15 cellular contexts compared by ENCODE assay signal in genomic region chr1:37998089-37998808, GRCh38. TPM values are rescaled to one million over a fixed set of nuclear protein-coding genes. Genes with fewer than 3 reads are reported as not detected.
A peak's percentile ranks its signal among the peaks of the same experiment; 100 is the strongest.
DNase-seq lines count a peak whose midpoint lies in the region; ATAC-seq and TF ChIP-seq lines count a peak whose summit lies in the region.
"Had no signal": no experiment of that assay in that cellular context is flagged by ENCODE, and none has a peak within 500 bp of the region (broad histone marks: within the 10 kb centered on the region; RNA-seq: fewer than 3 reads in every experiment).

No MANE protein-coding gene starts in this region.

- H3K9ac ChIP-seq in H9 (ENCODE audit: extremely low read depth, insufficient read length, low read length): no peak overlapping the region
- no peak overlapping the region for H3K9ac ChIP-seq in SK-N-MC (ENCODE audit: insufficient read length)

- no peak for ATAC-seq in mucosa of descending colon

- H4K91ac ChIP-seq in H9 (ENCODE audit: insufficient read length, low read depth, low read length): no peak overlapping the region

- TF ChIP-seq POLR2A in esophagus squamous epithelium (IDR thresholded peaks at IDR 0.05): no peak
- TF ChIP-seq POLR2A in prostate gland (IDR thresholded peaks at IDR 0.05): no peak

- H3K36me3 ChIP-seq in SK-N-MC (ENCODE audit: insufficient read depth, low read length): peaks cover 26% of the 10 kb centered on the region
- H3K36me3 ChIP-seq in esophagus squamous epithelium: peaks cover 0 to 25% (median 0%) of the 10 kb centered on the region in 3 donors
- H3K36me3 ChIP-seq in mucosa of descending colon (ENCODE audit: low read depth): no peaks in the 10 kb centered on the region
- H3K36me3 ChIP-seq in prostate gland: no peaks in the 10 kb centered on the region

- H3K4ac ChIP-seq in H9 (ENCODE audit: low read depth, low read length): no peak overlapping the region

- TF ChIP-seq CTCF in H9 (conservative IDR thresholded peaks at IDR 0.05) (no peak), esophagus squamous epithelium (IDR thresholded peaks at IDR 0.05) (no peak), mucosa of descending colon (IDR thresholded peaks at IDR 0.05) (no peak), prostate gland (IDR thresholded peaks at IDR 0.05) (no peak)

- H2BK12ac ChIP-seq in H9 (ENCODE audit: insufficient read length, low read depth, low read length): no peak overlapping the region

- H2BK120ac ChIP-seq in H9 (ENCODE audit: low read depth, low read length, poor library complexity, severe bottlenecking): no peak overlapping the region

- no peaks in the 10 kb centered on the region for H3K79me1 ChIP-seq in H9 (ENCODE audit: insufficient read depth, low read depth, low read length, poor library complexity, severe bottlenecking)

- peaks cover 17 to 36% (median 32%) of the 10 kb centered on the region in 3 experiments for H3K36me3 Mint-ChIP-seq in H9 (ENCODE audit: insufficient read depth in 1 of 3, low read depth in 3 of 3)

- H3K27ac ChIP-seq in H9 (ENCODE audit: insufficient read length, low read depth, low read length) (no peak overlapping the region), SK-N-MC (peak overlapping the region; percentile 97), esophagus squamous epithelium (peak overlapping the region in 3 of 4 donors; percentile 83 to 92 (median 91)), skin epidermis (peak overlapping the region in 14 of 21 experiments; percentile 29 to 90 (median 86)), prostate gland (no peak overlapping the region)

- H4K5ac ChIP-seq in H9 (ENCODE audit: insufficient read length, low read depth, low read length): no peak overlapping the region

- no CpG with 5 or more reads among the region's 9 CpGs for WGBS in H9 (ENCODE audit: extremely low coverage, insufficient read length, low lambda C conversion rate)
- WGBS in esophagus squamous epithelium, 2 donors: 61 to 83% methylated on average over 8 to 9 of the region's 9 CpGs
- 90% methylated on average over 8 of the region's 9 CpGs for WGBS in prostate gland

- H3K27ac Mint-ChIP-seq in H9: peak overlapping the region in 2 of 3 experiments; percentile 7 to 82; a peak in 3 of 7 replicates

- H3K18ac ChIP-seq in H9 (ENCODE audit: insufficient read length, low read depth, low read length): no peak overlapping the region

- no peak overlapping the region for H3K56ac ChIP-seq in H9 (ENCODE audit: insufficient read length, low read depth, low read length)

- no peak overlapping the region for H3K4me3 Mint-ChIP-seq in H9
- H3K4me3 Mint-ChIP-seq: stimulated activated naive B cell treated with anti-CD40 and anti-IgM and Interleukin-4, amounts not matched to agents 10 μg/mL and 1 μg/mL and 100 μg/mL, for 72 hours had no signal

- H4K8ac ChIP-seq in H9 (replicated peaks; ENCODE audit: insufficient read length, low read depth, low read length): no peak overlapping the region

- no peak overlapping the region for H3K23ac ChIP-seq in H9 (ENCODE audit: insufficient read length, low read depth, low read length)

- H3K9me3 ChIP-seq in H9 (ENCODE audit: control insufficient read depth, low read depth, low read length) (no peaks in the 10 kb centered on the region), SK-N-MC (ENCODE audit: low read depth, low read length) (no peaks in the 10 kb centered on the region), esophagus squamous epithelium (no peaks in the 10 kb centered on the region), mucosa of descending colon (no peaks in the 10 kb centered on the region), prostate gland (no peaks in the 10 kb centered on the region)

- H3K4me3 ChIP-seq in SK-N-MC: no peak overlapping the region
- no peak overlapping the region for H3K4me3 ChIP-seq in esophagus squamous epithelium
- no peak overlapping the region for H3K4me3 ChIP-seq in skin epidermis
- no peak overlapping the region for H3K4me3 ChIP-seq in mucosa of descending colon
- no peak overlapping the region for H3K4me3 ChIP-seq in prostate gland

- H3K4me1 ChIP-seq in H9 (ENCODE audit: insufficient read depth, low read length) (peaks cover 25% of the 10 kb centered on the region), esophagus squamous epithelium (peaks cover 39 to 88% (median 68%) of the 10 kb centered on the region in 3 donors), mucosa of descending colon (ENCODE audit: low read depth) (peaks cover 23% of the 10 kb centered on the region), prostate gland (replicated peaks) (no peaks in the 10 kb centered on the region)

- no peak overlapping the region for H2BK5ac ChIP-seq in H9 (ENCODE audit: insufficient read length, low read length)

- no peaks in the 10 kb centered on the region for H4K20me1 ChIP-seq in H9 (ENCODE audit: control insufficient read depth, insufficient read depth, insufficient read length)

- no peaks in the 10 kb centered on the region for H3K9me3 Mint-ChIP-seq in H9
- H3K9me3 Mint-ChIP-seq: stimulated activated naive B cell treated with anti-CD40 and anti-IgM and Interleukin-4, amounts not matched to agents 10 μg/mL and 1 μg/mL and 100 μg/mL, for 72 hours had no signal

- H3K23me2 ChIP-seq in H9 (ENCODE audit: insufficient read length, low read depth, low read length, poor library complexity, severe bottlenecking): peaks cover 13% of the 10 kb centered on the region

- intact Hi-C loops in esophagus squamous epithelium (cut with DNase I) (no loop called here), mucosa of descending colon (cut with DNase I, micrococcal nuclease) (no loop called here), prostate gland (cut with DNase I) (no loop called here)

- H2BK20ac ChIP-seq in H9 (ENCODE audit: low read depth, low read length, poor library complexity, severe bottlenecking): no peak overlapping the region

- no peak for DNase-seq in H9
- no peak for DNase-seq in SK-N-MC (ENCODE audit: low read depth, low spot score)
- DNase-seq in esophagus squamous epithelium (lab: John Stamatoyannopoulos, UW): no peak
- DNase-seq in mucosa of descending colon: no peak
- DNase-seq in SKM-1 (lab: John Stamatoyannopoulos, UW; ENCODE audit: unreplicated experiment): no peak
- DNase-seq in prostate gland (ENCODE audit: low spot score): no peak
- DNase-seq in ureter (ENCODE audit: low spot score): no peak
- DNase-seq: activated gamma-delta T cell; GOT3; NCI-H1048; RPMI8226; stimulated activated naive B cell treated with anti-CD40 and anti-IgM and Interleukin-4, amounts not matched to agents 10 μg/mL and 1 μg/mL and 100 μg/mL, for 72 hours had no signal

- no peak overlapping the region for H3K14ac ChIP-seq in H9 (ENCODE audit: insufficient read depth, low read length)

- no peak overlapping the region for H3T11ph ChIP-seq in H9 (ENCODE audit: low read length)

- H3K4me2 ChIP-seq in H9 (ENCODE audit: insufficient read depth, insufficient read length, low read length): no peak overlapping the region

- H3K79me2 ChIP-seq in H9 (ENCODE audit: insufficient read depth, low read length): no peaks in the 10 kb centered on the region; the same call in 1 of the 2 replicates

- H3K27me3 Mint-ChIP-seq in H9 (ENCODE audit: low read depth): no peaks in the 10 kb centered on the region
- H3K27me3 Mint-ChIP-seq: stimulated activated naive B cell treated with anti-CD40 and anti-IgM and Interleukin-4, amounts not matched to agents 10 μg/mL and 1 μg/mL and 100 μg/mL, for 72 hours had no signal

- H2BK15ac ChIP-seq in H9 (ENCODE audit: low read depth, low read length): no peak overlapping the region

- H2AFZ ChIP-seq in H9 (ENCODE audit: low read length): no peak overlapping the region

- no peak overlapping the region for H2AK5ac ChIP-seq in H9 (ENCODE audit: insufficient read length, low read length)

- H3K4me1 Mint-ChIP-seq in H9: peaks cover 40 to 48% of the 10 kb centered on the region in 2 experiments

- H3K27me3 ChIP-seq in H9 (ENCODE audit: insufficient read depth, low read length) (no peaks in the 10 kb centered on the region), esophagus squamous epithelium (no peaks in the 10 kb centered on the region), prostate gland (replicated peaks; ENCODE audit: insufficient read depth) (no peaks in the 10 kb centered on the region)

RNA-seq across cellular contexts. Expression of gene FHL3, which starts 7.1 kb away (rescaled TPM):
- total RNA-seq in H9 (2021) (32.8 and 34.2 TPM in 2 replicates), esophagus squamous epithelium (10 to 100 TPM in 3 of 4 donors, 1 to 10 TPM in 1; 6.2 to 18.7 (median 12.4) TPM), mucosa of descending colon (10 to 100 TPM in 1 of 3 donors, 1 to 10 TPM in 2; 2.0 to 34.1 (median 8.7) TPM), prostate gland (10 to 100 TPM; 14.2 to 40.6 TPM), ureter (18.2 TPM)

RNA-seq across cellular contexts. Expression of gene SF3A3, which starts 8.4 kb away (rescaled TPM):
- total RNA-seq in H9 (2021) (143 and 144 TPM in 2 replicates), esophagus squamous epithelium (10 to 100 TPM; 33.9 to 49.7 (median 44.4) TPM), mucosa of descending colon (10 to 100 TPM; 38.3 to 47.1 (median 44.7) TPM), prostate gland (10 to 100 TPM; 55.8 to 68.0 TPM), ureter (44.0 TPM)

RNA-seq across cellular contexts. Expression of gene UTP11, which starts 14.3 kb away (rescaled TPM):
- total RNA-seq in H9 (2021) (52.4 and 63.1 TPM in 2 replicates), esophagus squamous epithelium (10 to 100 TPM; 38.5 to 71.5 (median 54.5) TPM), mucosa of descending colon (10 to 100 TPM; 13.7 to 35.7 (median 15.3) TPM), prostate gland (10 to 100 TPM; 26.9 to 36.5 TPM), ureter (34.2 TPM)

RNA-seq across cellular contexts. Expression of gene POU3F1, which starts 48.3 kb away (rescaled TPM):
- 5.8 and 7.0 TPM in 2 replicates for total RNA-seq in H9 (2021)
- total RNA-seq in esophagus squamous epithelium: 1 to 10 TPM; 2.1 to 4.5 (median 2.8) TPM
- not detected for total RNA-seq in mucosa of descending colon
- 1 to 10 TPM in 1 of 2 donors, under 1 TPM in 1; 0.09 to 3.4 TPM for total RNA-seq in prostate gland
- total RNA-seq in ureter: 2.8 TPM
- total RNA-seq: Calu3, NCI-H460 had no signal

RNA-seq across cellular contexts. Expression of gene INPP5B, which starts 51.4 kb away (rescaled TPM):
- total RNA-seq in H9 (2021) (28.2 and 28.8 TPM in 2 replicates), esophagus squamous epithelium (10 to 100 TPM in 3 of 4 donors, 1 to 10 TPM in 1; 6.2 to 20.4 (median 13.7) TPM), mucosa of descending colon (10 to 100 TPM; 21.5 to 37.9 (median 28.1) TPM), prostate gland (10 to 100 TPM; 12.8 to 20.8 TPM), ureter (38.1 TPM)

Comparison
In these comparisons a context has a peak if more than half of its experiments do, and no peak if none do; other contexts are left out.
1. H3K27ac ChIP-seq: peak in SK-N-MC (single experiment), esophagus squamous epithelium (3 of 4) and skin epidermis (14 of 21); none in H9 (single experiment) and prostate gland (0 of 2).